ENCODE assay signal across 9 cellular contexts in the genomic region with DNA sequence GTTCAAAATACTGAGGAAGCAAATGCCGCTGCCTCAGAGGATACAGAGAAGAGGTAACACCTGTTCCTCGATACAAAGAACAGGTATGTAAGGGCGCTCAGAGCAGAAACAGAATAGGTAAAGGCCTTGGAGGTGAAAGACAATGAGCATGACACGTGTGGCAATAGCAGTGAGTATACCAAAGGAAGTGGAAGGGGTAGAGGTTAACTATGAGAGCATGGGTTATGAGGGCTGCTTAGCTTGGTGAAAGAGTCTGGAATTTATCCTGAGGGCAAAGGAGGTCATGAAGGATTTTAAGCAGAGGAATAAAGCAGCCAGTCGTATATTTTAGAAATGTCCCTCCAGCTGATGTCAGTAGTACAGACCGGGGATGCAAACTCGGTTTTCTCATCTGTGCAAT.
"Had no signal": no experiment of that assay in that cellular context is flagged by ENCODE, and none has a peak within 500 bp of the region (broad histone marks: within the 10 kb centered on the region; RNA-seq: fewer than 3 reads in every experiment).

No MANE protein-coding gene starts in this region.

- ATAC-seq: GM23338, HepG2 had no signal

- H3K9me3 Mint-ChIP-seq: GM23338, H9, IgD-negative memory B cell had no signal

- H3K27me3 Mint-ChIP-seq: IgD-negative memory B cell had no signal

- H3K4me1 Mint-ChIP-seq: IgD-negative memory B cell had no signal

- DNase-seq: H9, HCEC 1CT, KBM-7 had no signal

- H3K27ac Mint-ChIP-seq: GM23338, H9 had no signal

- H3K4me3 ChIP-seq: GM23338 had no signal

- H3K27ac ChIP-seq: HL-60 had no signal

- H3K4me3 Mint-ChIP-seq: GM23338, H9, IgD-negative memory B cell had no signal

- H2AFZ ChIP-seq: GM23338 had no signal

- FAIRE-seq: H1, H54, HepG2 had no signal

- H3K36me3 Mint-ChIP-seq: IgD-negative memory B cell had no signal

- H3K4me2 ChIP-seq: GM23338 had no signal
